In genomic region chr5:139745121-139745799, GRCh38 we compare ENCODE assay signal across 9 cellular contexts. TPM values are rescaled to one million over a fixed set of nuclear protein-coding genes. Genes with fewer than 3 reads are reported as not detected.
A peak's percentile ranks its signal among the peaks of the same experiment; 100 is the strongest.
DNase-seq lines count a peak whose midpoint lies in the region; ATAC-seq and TF ChIP-seq lines count a peak whose summit lies in the region.
"Had no signal": no experiment of that assay in that cellular context is flagged by ENCODE, and none has a peak within 500 bp of the region (broad histone marks: within the 10 kb centered on the region; RNA-seq: fewer than 3 reads in every experiment).

No MANE protein-coding gene starts in this region.

- no peak for ATAC-seq in GM21528 (IDR thresholded peaks at IDR 0.05; ENCODE audit: low FRiP score, unreplicated experiment)
- no peak for ATAC-seq in HG03045 (IDR thresholded peaks at IDR 0.05; ENCODE audit: unreplicated experiment)
- no peak for ATAC-seq in HG03439 (IDR thresholded peaks at IDR 0.05; ENCODE audit: unreplicated experiment)

- no peak overlapping the region for H3K27ac ChIP-seq in iPS-18a (ENCODE audit: low read length)
- H3K27ac ChIP-seq: VCaP had no signal

- H3K9ac ChIP-seq in iPS-18a (ENCODE audit: low read length), result no peak overlapping the region

- H3K36me3 ChIP-seq in iPS-18a (ENCODE audit: control insufficient read depth, low read depth, low read length), result no peaks in the 10 kb centered on the region

- H3K9me3 Mint-ChIP-seq in HFFc6, result no peaks in the 10 kb centered on the region
- H3K9me3 Mint-ChIP-seq in activated naive CD8-positive, alpha-beta T cell treated with anti-CD3 and anti-CD28 coated beads for 36 hours, result no peaks in the 10 kb centered on the region

- DNase-seq in DMS 273 treated with DMSO at 0.1 percent for 48 hours (lab: John Stamatoyannopoulos, UW) (peak; percentile 73), HFFc6 (peak; percentile 49), superior temporal gyrus (ENCODE audit: extremely low spot score) (peak; percentile 51)
- DNase-seq in activated naive CD8-positive, alpha-beta T cell treated with anti-CD3 and anti-CD28 coated beads for 36 hours, result peak; percentile 41

- no peak overlapping the region for H3K4me3 Mint-ChIP-seq in HFFc6
- no peak overlapping the region for H3K4me3 Mint-ChIP-seq in activated naive CD8-positive, alpha-beta T cell treated with anti-CD3 and anti-CD28 coated beads for 36 hours

- H3K4me1 Mint-ChIP-seq in HFFc6 (ENCODE audit: low read depth), result peaks cover 35% of the 10 kb centered on the region
- peaks cover 18% of the 10 kb centered on the region for H3K4me1 Mint-ChIP-seq in activated naive CD8-positive, alpha-beta T cell treated with anti-CD3 and anti-CD28 coated beads for 36 hours

- peak overlapping the region; percentile 54 for H3K4me3 ChIP-seq in iPS-18a (ENCODE audit: low read length)

- peaks cover 59% of the 10 kb centered on the region for H3K27me3 ChIP-seq in iPS-18a (ENCODE audit: control insufficient read depth, insufficient read depth, low read length)

- H3K9me3 ChIP-seq in iPS-18a (ENCODE audit: control insufficient read depth, low read depth, low read length), result no peaks in the 10 kb centered on the region

- H3K36me3 Mint-ChIP-seq in HFFc6 (ENCODE audit: low read depth), result no peaks in the 10 kb centered on the region
- H3K36me3 Mint-ChIP-seq in activated naive CD8-positive, alpha-beta T cell treated with anti-CD3 and anti-CD28 coated beads for 36 hours, result no peaks in the 10 kb centered on the region

- peak overlapping the region; percentile 51; the same call in 1 of the 2 replicates for H3K27ac Mint-ChIP-seq in HFFc6
- H3K27ac Mint-ChIP-seq in activated naive CD8-positive, alpha-beta T cell treated with anti-CD3 and anti-CD28 coated beads for 36 hours, result no peak overlapping the region

- no peak for TF ChIP-seq CTCF in HFFc6 (IDR thresholded peaks at IDR 0.05)

- H3K4me1 ChIP-seq in iPS-18a (ENCODE audit: control insufficient read depth, low read depth, low read length), result peaks cover 25% of the 10 kb centered on the region

- H3K27me3 Mint-ChIP-seq in HFFc6 (ENCODE audit: insufficient read depth), result peaks cover 10% of the 10 kb centered on the region
- peaks cover 15% of the 10 kb centered on the region for H3K27me3 Mint-ChIP-seq in activated naive CD8-positive, alpha-beta T cell treated with anti-CD3 and anti-CD28 coated beads for 36 hours

RNA-seq across cellular contexts. Expression of gene PSD2, which starts 50.3 kb away (rescaled TPM):
- under 1 TPM in 5 of 6 experiments, not detected in 1; 0.02 to 0.14 (median 0.07) TPM for total RNA-seq in HFFc6 (2021; fragmentation: NEBNext Ultra II Directional; extraction: Animal tissue kit (Norgen Biotek cat#: 25700))
- total RNA-seq in activated naive CD8-positive, alpha-beta T cell treated with anti-CD3 and anti-CD28 coated beads for 36 hours, result not detected
